In genomic region chr7:109901916-109902315, GRCh38 we compare ENCODE assay signal across 25 cellular contexts.
DNase-seq lines count a peak whose midpoint lies in the region; ATAC-seq, FAIRE-seq and TF ChIP-seq lines count a peak whose summit lies in the region.
"Had no signal": no experiment of that assay in that cellular context is flagged by ENCODE, and none has a peak within 500 bp of the region (broad histone marks: within the 10 kb centered on the region; RNA-seq: fewer than 3 reads in every experiment).

No MANE protein-coding gene starts in this region.

- no peak for TF ChIP-seq POLR2A in breast epithelium (IDR thresholded peaks at IDR 0.05)

- H3K36me3 ChIP-seq in breast epithelium (no peaks in the 10 kb centered on the region), bronchial epithelial cell (ENCODE audit: control insufficient read depth, insufficient read depth, low read length) (no peaks in the 10 kb centered on the region)

- no peaks in the 10 kb centered on the region for H3K36me3 Mint-ChIP-seq in MCF 10A (ENCODE audit: insufficient read depth, unreplicated experiment)

- H3K4me3 Mint-ChIP-seq in MCF 10A (ENCODE audit: unreplicated experiment) = no peak overlapping the region
- H3K4me3 Mint-ChIP-seq: B cell had no signal

- H3K4me1 Mint-ChIP-seq in MCF 10A (ENCODE audit: insufficient read depth, unreplicated experiment) = peaks cover 7% of the 10 kb centered on the region
- H3K4me1 Mint-ChIP-seq: B cell had no signal

- no peak overlapping the region for H3K27ac Mint-ChIP-seq in MCF 10A (ENCODE audit: low read depth, unreplicated experiment)
- H3K27ac Mint-ChIP-seq: B cell had no signal

- ATAC-seq in GM21381 (IDR thresholded peaks at IDR 0.05; ENCODE audit: unreplicated experiment) = no peak
- ATAC-seq: HCT116 had no signal

- H3K4me3 ChIP-seq in breast epithelium (no peak overlapping the region), bronchial epithelial cell (ENCODE audit: low read depth, low read length) (no peak overlapping the region)

- H3K27me3 Mint-ChIP-seq in MCF 10A (ENCODE audit: insufficient read depth, unreplicated experiment) = no peaks in the 10 kb centered on the region
- H3K27me3 Mint-ChIP-seq: B cell had no signal

- CTCF ChIA-PET in MCF 10A (lab: Yijun Ruan, JAX) = no interaction called here

- H3K9me3 ChIP-seq in breast epithelium = no peaks in the 10 kb centered on the region

- FAIRE-seq in bronchial epithelial cell (lab: Jason Lieb, UNC) = no peak
- FAIRE-seq: GM19239 had no signal

- no peak overlapping the region for H3K27ac ChIP-seq in breast epithelium
- H3K27ac ChIP-seq: 22Rv1, KMS-11 had no signal

- H3K4me1 ChIP-seq in breast epithelium = no peaks in the 10 kb centered on the region

- H3K27me3 ChIP-seq in breast epithelium (no peaks in the 10 kb centered on the region), bronchial epithelial cell (ENCODE audit: control insufficient read depth, insufficient read depth, low read length) (no peaks in the 10 kb centered on the region)

- POLR2A ChIA-PET in MCF 10A (lab: Yijun Ruan, JAX) = no interaction called here

- no TSS peak for BruUV-seq in MCF 10A (replicated peaks; lab: Mats Ljungman, UMichigan)

- no peak for TF ChIP-seq CTCF in MCF 10A (IDR thresholded peaks at IDR 0.05; ENCODE audit: unreplicated experiment)
- TF ChIP-seq CTCF in breast epithelium (IDR thresholded peaks at IDR 0.05) = no peak
- TF ChIP-seq CTCF in bronchial epithelial cell (IDR thresholded peaks at IDR 0.05; ENCODE audit: insufficient read depth, low read length, severe bottlenecking) = no peak

- intact Hi-C loops in MCF 10A (cut with micrococcal nuclease) = no loop called here
- intact Hi-C loops in breast epithelium (cut with DNase I; ENCODE audit: low total_unique reads) = no loop called here

- H3K9me3 Mint-ChIP-seq in MCF 10A (ENCODE audit: unreplicated experiment) = no peaks in the 10 kb centered on the region

- peak; percentile 13 for DNase-seq in MCF 10A (ENCODE audit: unreplicated experiment)
- no peak for DNase-seq in breast epithelium (ENCODE audit: low spot score in 2 of 2)
- DNase-seq in bronchial epithelial cell (ENCODE audit: low read depth) = peak; percentile 33
- DNase-seq in fibroblast of the conjunctiva (ENCODE audit: low read depth) = peak; percentile 5
- no peak for DNase-seq in COLO668 (lab: John Stamatoyannopoulos, UW; ENCODE audit: unreplicated experiment)
- no peak for DNase-seq in stimulated activated CD4-positive, alpha-beta T cell treated with anti-CD3 and anti-CD28 coated beads, Interleukin-15, amount 100 ng/mL, for 24 hours
- no peak for DNase-seq in NCI-H2227 (lab: John Stamatoyannopoulos, UW; ENCODE audit: unreplicated experiment)
- DNase-seq: COR-L47, DMS 273 treated with DMSO at 0.1 percent for 48 hours, DND-41, GF-D8, GOT3, NCI-H1417 treated with DMSO at 0.1 percent for 48 hours, NCI-H187 treated with DMSO at 0.1 percent for 48 hours, NCI-H226, NCI-H524, NCI-H82, RPMI8226, SHP77 treated with DMSO at 0.1 percent for 48 hours had no signal

Comparison
In these comparisons a context has a peak if more than half of its experiments do, and no peak if none do; other contexts are left out.
1. DNase-seq: peak in MCF 10A (single experiment), bronchial epithelial cell (single experiment) and fibroblast of the conjunctiva (single experiment); none in breast epithelium (0 of 2), COLO668 (single experiment), stimulated activated CD4-positive, alpha-beta T cell treated with anti-CD3 and anti-CD28 coated beads, Interleukin-15, amount 100 ng/mL, for 24 hours (single experiment) and NCI-H2227 (single experiment).